In genomic region chr1:220768127-220768601, GRCh38 we compare ENCODE assay signal across 15 cellular contexts. TPM values are rescaled to one million over a fixed set of nuclear protein-coding genes. Genes with fewer than 3 reads are reported as not detected.
DNase-seq lines count a peak whose midpoint lies in the region; ATAC-seq and TF ChIP-seq lines count a peak whose summit lies in the region.
"Had no signal": no experiment of that assay in that cellular context is flagged by ENCODE, and none has a peak within 500 bp of the region (broad histone marks: within the 10 kb centered on the region; RNA-seq: fewer than 3 reads in every experiment).

No MANE protein-coding gene starts in this region.

- H3K9me3 ChIP-seq in right cardiac atrium (ENCODE audit: control insufficient read depth, low read length): no peaks in the 10 kb centered on the region
- H3K9me3 ChIP-seq in stomach: no peaks in the 10 kb centered on the region
- H3K9me3 ChIP-seq: SK-N-SH had no signal

- intact Hi-C loops in right cardiac atrium (cut with DNase I): no loop called here
- intact Hi-C loops in stomach (cut with DNase I; ENCODE audit: low total_unique reads): no loop called here
- intact Hi-C loops in lower leg skin (cut with DNase I; ENCODE audit: low total_unique reads): no loop called here

- TF ChIP-seq CTCF in stomach (IDR thresholded peaks at IDR 0.05) (peak in 2 of 7 experiments; percentile 14 to 16), lower leg skin (IDR thresholded peaks at IDR 0.05) (no peak)

- H3K36me3 ChIP-seq in stomach: peaks cover 13 to 68% (median 51%) of the 10 kb centered on the region in 4 donors

- DNase-seq in OCI-M1 (lab: John Stamatoyannopoulos, UW) (peak; percentile 90), right cardiac atrium (peak in 2 of 3 donors; percentile 53 to 72), stomach (peak; percentile 62), lower leg skin (ENCODE audit: low spot score in 2 of 2) (no peak), hippocampal formation (lab: John Stamatoyannopoulos, UW) (no peak)
- DNase-seq: activated CD4-positive, alpha-beta memory T cell treated with anti-CD3 and anti-CD28 coated beads, Interleukin-2, amount 10 ng/mL, durations not matched to agents 7 days and 5 days; CD8-positive, alpha-beta memory T cell; effector memory CD8-positive, alpha-beta T cell; NCI-H446; SK-N-SH had no signal

- 39% methylated on average over 5 of the region's 5 CpGs for WGBS in right cardiac atrium
- 24 to 48% (median 45%) methylated on average over 5 of the region's 5 CpGs for WGBS in stomach, 5 donors
- WGBS in lower leg skin, 2 donors: 55 to 78% methylated on average over 5 of the region's 5 CpGs

- H3K4me1 ChIP-seq in right cardiac atrium (ENCODE audit: control insufficient read depth, insufficient read depth, low read length) (peaks cover 2% of the 10 kb centered on the region), stomach (peaks cover 2 to 24% (median 13%) of the 10 kb centered on the region in 4 donors)

- H3K27ac ChIP-seq in right cardiac atrium (ENCODE audit: low read length): peak overlapping the region; percentile 30
- H3K27ac ChIP-seq in stomach: peak overlapping the region in 4 of 5 donors; percentile 17 to 80 (median 58)

- TF ChIP-seq POLR2A in stomach (IDR thresholded peaks at IDR 0.05) (no peak), lower leg skin (IDR thresholded peaks at IDR 0.05) (no peak)

- no peak for TF ChIP-seq EP300 in stomach (IDR thresholded peaks at IDR 0.05)

- H3K27me3 ChIP-seq in right cardiac atrium (ENCODE audit: control insufficient read depth, insufficient read depth) (no peaks in the 10 kb centered on the region), stomach (no peaks in the 10 kb centered on the region)

- ATAC-seq in GM21381 (IDR thresholded peaks at IDR 0.05; ENCODE audit: unreplicated experiment) (peak; percentile 31), right cardiac atrium (peak; percentile 63 to 74), GM19328 (IDR thresholded peaks at IDR 0.05; ENCODE audit: unreplicated experiment) (no peak), HG03565 (IDR thresholded peaks at IDR 0.05; ENCODE audit: unreplicated experiment) (no peak)
- ATAC-seq: effector memory CD8-positive, alpha-beta T cell; stimulated activated effector memory CD8-positive, alpha-beta T cell treated with anti-CD3 and anti-CD28 coated beads, Interleukin-12 subunit alpha, Interleukin-12 subunit beta, amount 100 ng/mL, for 72 hours had no signal

- H3K4me3 ChIP-seq in right cardiac atrium (ENCODE audit: low read length) (no peak overlapping the region), stomach (no peak overlapping the region), lower leg skin (ENCODE audit: low read depth, poor library complexity, severe bottlenecking) (no peak overlapping the region)

RNA-seq across cellular contexts. Expression of gene MTARC1, which starts 18.5 kb away (rescaled TPM):
- 10 to 100 TPM in 1 of 4 donors, 1 to 10 TPM in 3; 3.2 to 10.9 (median 3.5) TPM for total RNA-seq in right cardiac atrium
- 13.4 TPM for polyA plus RNA-seq in right cardiac atrium
- 1 to 10 TPM in 4 of 5 donors, under 1 TPM in 1; under 0.01 to 9.9 (median 8.5) TPM for total RNA-seq in stomach
- polyA plus RNA-seq in stomach: 1 to 10 TPM; 5.8 to 6.5 (median 5.9) TPM
- 1 to 10 TPM; 1.9 to 3.9 (median 2.4) TPM for total RNA-seq in lower leg skin
- total RNA-seq: activated CD4-positive, alpha-beta memory T cell treated with anti-CD3 and anti-CD28 coated beads, Interleukin-2, amount 10 ng/mL, durations not matched to agents 7 days and 5 days; CD8-positive, alpha-beta memory T cell had no signal
- polyA plus RNA-seq: CD8-positive, alpha-beta memory T cell had no signal

RNA-seq across cellular contexts. Expression of gene MTARC2, which starts 20.0 kb away (rescaled TPM):
- total RNA-seq in right cardiac atrium (10 to 100 TPM; 25.9 to 33.0 (median 31.5) TPM), stomach (10 to 100 TPM in 4 of 5 donors, 1 to 10 TPM in 1; 9.9 to 83.4 (median 51.3) TPM), lower leg skin (1 to 10 TPM; 4.3 to 8.6 (median 5.6) TPM)
- polyA plus RNA-seq in right cardiac atrium (26.3 TPM), stomach (10 to 100 TPM in 2 of 3 donors, 1 to 10 TPM in 1; 7.3 to 18.3 (median 11.3) TPM)
- total RNA-seq: activated CD4-positive, alpha-beta memory T cell treated with anti-CD3 and anti-CD28 coated beads, Interleukin-2, amount 10 ng/mL, durations not matched to agents 7 days and 5 days; CD8-positive, alpha-beta memory T cell; natural killer cell treated with Interleukin-12 subunit alpha and Interleukin-12 subunit beta and Interleukin-15 and Interleukin-18, amount 100 ng/mL, for 72 hours had no signal
- polyA plus RNA-seq: CD8-positive, alpha-beta memory T cell had no signal

Comparison
In these comparisons a context has a peak if more than half of its experiments do, and no peak if none do; other contexts are left out.
1. ATAC-seq: peak in GM21381 (single experiment) and right cardiac atrium (2 of 2); none in GM19328 (single experiment) and HG03565 (single experiment).
2. DNase-seq: peak in OCI-M1 (single experiment), right cardiac atrium (2 of 3) and stomach (single experiment); none in lower leg skin (0 of 2) and hippocampal formation (0 of 2).